Comparison of ENCODE assay signal across 8 cellular contexts in genomic region chr3:72756900-72757299, GRCh38.
DNase-seq lines count a peak whose midpoint lies in the region; ATAC-seq lines count a peak whose summit lies in the region.

No MANE protein-coding gene starts in this region.

- H3K4me1 ChIP-seq in BLaER1, result peaks cover 56% of the 10 kb centered on the region

- peaks cover 15% of the 10 kb centered on the region; the same call in 1 of the 2 replicates for H3K9me3 ChIP-seq in BLaER1
- H3K9me3 ChIP-seq in MG63, result no peaks in the 10 kb centered on the region

- no peaks in the 10 kb centered on the region for H4K20me1 ChIP-seq in BLaER1

- peaks cover 39% of the 10 kb centered on the region for H3K4me1 Mint-ChIP-seq in activated CD4-positive, alpha-beta T cell treated with anti-CD3 and anti-CD28 coated beads, Interleukin-2, amount 10 ng/mL, durations not matched to agents 24 days and 14 days

- peak overlapping the region; percentile 60 for H3K4me3 Mint-ChIP-seq in activated CD4-positive, alpha-beta T cell treated with anti-CD3 and anti-CD28 coated beads, Interleukin-2, amount 10 ng/mL, durations not matched to agents 24 days and 14 days

- ATAC-seq in GM19397 (IDR thresholded peaks at IDR 0.05; ENCODE audit: unreplicated experiment) (peak; percentile 100), HG03378 (IDR thresholded peaks at IDR 0.05; ENCODE audit: unreplicated experiment) (peak; percentile 100)

- H3K9ac ChIP-seq in BLaER1, result no peak overlapping the region

- H3K27ac ChIP-seq in BLaER1, result peak overlapping the region; percentile 50; the same call in 1 of the 2 replicates

- H3K27me3 ChIP-seq in BLaER1 (no peaks in the 10 kb centered on the region), MG63 (no peaks in the 10 kb centered on the region)

- H3K36me3 ChIP-seq in BLaER1, result peaks cover 24% of the 10 kb centered on the region
- no peaks in the 10 kb centered on the region for H3K36me3 ChIP-seq in MG63

- peaks cover 4% of the 10 kb centered on the region for H3K9me3 Mint-ChIP-seq in activated CD4-positive, alpha-beta T cell treated with anti-CD3 and anti-CD28 coated beads, Interleukin-2, amount 10 ng/mL, durations not matched to agents 24 days and 14 days

- H3K4me3 ChIP-seq in BLaER1 (peak overlapping the region; percentile 51), MG63 (no peak overlapping the region)

- peaks cover 32% of the 10 kb centered on the region for H3K36me3 Mint-ChIP-seq in activated CD4-positive, alpha-beta T cell treated with anti-CD3 and anti-CD28 coated beads, Interleukin-2, amount 10 ng/mL, durations not matched to agents 24 days and 14 days (ENCODE audit: low read depth)

- H3K27ac Mint-ChIP-seq in activated CD4-positive, alpha-beta T cell treated with anti-CD3 and anti-CD28 coated beads, Interleukin-2, amount 10 ng/mL, durations not matched to agents 24 days and 14 days, result peak overlapping the region; percentile 81

- peak overlapping the region; percentile 86 for H3K4me2 ChIP-seq in BLaER1

- no peaks in the 10 kb centered on the region for H3K27me3 Mint-ChIP-seq in activated CD4-positive, alpha-beta T cell treated with anti-CD3 and anti-CD28 coated beads, Interleukin-2, amount 10 ng/mL, durations not matched to agents 24 days and 14 days

- DNase-seq in activated CD4-positive, alpha-beta T cell treated with anti-CD3 and anti-CD28 coated beads, Interleukin-2, amount 10 ng/mL, durations not matched to agents 24 days and 14 days, result peak; percentile 87
- peak; percentile 24 for DNase-seq in stimulated activated CD4-positive, alpha-beta T cell treated with anti-CD3 and anti-CD28 coated beads, Interleukin-4, amount 100 ng/mL, for 24 hours
- DNase-seq in MG63 (no peak), NCI-H446 (lab: John Stamatoyannopoulos, UW) (no peak), NCI-H2227 treated with DMSO at 0.1 percent for 48 hours (lab: John Stamatoyannopoulos, UW) (no peak)

- intact Hi-C loops in activated CD4-positive, alpha-beta T cell treated with anti-CD3 and anti-CD28 coated beads, Interleukin-2, amount 10 ng/mL, durations not matched to agents 24 days and 14 days (cut with micrococcal nuclease), result loop anchor here (1.0 to 10.0 kb wide), 6 partner anchors 18 to 882 kb away; no protein-coding TSS in a partner anchor

Comparison
In these comparisons a context has a peak if more than half of its experiments do, and no peak if none do; other contexts are left out.
1. DNase-seq: peak in activated CD4-positive, alpha-beta T cell treated with anti-CD3 and anti-CD28 coated beads, Interleukin-2, amount 10 ng/mL, durations not matched to agents 24 days and 14 days (single experiment) and stimulated activated CD4-positive, alpha-beta T cell treated with anti-CD3 and anti-CD28 coated beads, Interleukin-4, amount 100 ng/mL, for 24 hours (single experiment); none in MG63 (single experiment), NCI-H446 (0 of 2) and NCI-H2227 treated with DMSO at 0.1 percent for 48 hours (single experiment).